ENCODE assay signal across 13 cellular contexts in genomic region chr6:137216106-137216505, GRCh38. TPM values are rescaled to one million over a fixed set of nuclear protein-coding genes. Genes with fewer than 3 reads are reported as not detected.
DNase-seq lines count a peak whose midpoint lies in the region; ATAC-seq and TF ChIP-seq lines count a peak whose summit lies in the region.
"Had no signal": no experiment of that assay in that cellular context is flagged by ENCODE, and none has a peak within 500 bp of the region (broad histone marks: within the 10 kb centered on the region; RNA-seq: fewer than 3 reads in every experiment).

No MANE protein-coding gene starts in this region.

- no peaks in the 10 kb centered on the region for H3K9me3 Mint-ChIP-seq in activated B cell treated with CpG ODN at 0.5 μM for 24 hours

- in situ Hi-C loops in GM13976 (cut with MboI; ENCODE audit: low sequenced_read_pairs, unreplicated experiment) = no loop called here
- in situ Hi-C loops in G401 (cut with HindIII; ENCODE audit: low sequenced_read_pairs) = no loop called here

- H3K36me3 ChIP-seq in GM06990 (ENCODE audit: control insufficient read depth, insufficient read depth, low read length) = no peaks in the 10 kb centered on the region; the same call in 1 of the 2 replicates
- H3K36me3 ChIP-seq in smooth muscle cell (ENCODE audit: low read depth) = no peaks in the 10 kb centered on the region

- peak overlapping the region; percentile 96 for H3K27ac ChIP-seq in smooth muscle cell (ENCODE audit: low read depth)

- H2AFZ ChIP-seq in smooth muscle cell (ENCODE audit: low read depth) = no peak overlapping the region

- H3F3A ChIP-seq in smooth muscle cell (ENCODE audit: low read depth) = no peaks in the 10 kb centered on the region

- H4K20me1 ChIP-seq in smooth muscle cell (ENCODE audit: low read depth) = peaks cover 73% of the 10 kb centered on the region

- H3K4me3 ChIP-seq in GM06990 (replicated peaks; ENCODE audit: low read depth, low read length) = peak overlapping the region; percentile 90
- H3K4me3 ChIP-seq in smooth muscle cell = peak overlapping the region; percentile 81

- H3K4me3 Mint-ChIP-seq in activated B cell treated with CpG ODN at 0.5 μM for 24 hours = peak overlapping the region; percentile 99

- H3K79me2 ChIP-seq in smooth muscle cell (ENCODE audit: low read depth) = peaks cover 78% of the 10 kb centered on the region

- H3K4me1 ChIP-seq in smooth muscle cell (ENCODE audit: low read depth) = peaks cover 13% of the 10 kb centered on the region

- no peak for TF ChIP-seq CTCF in GM06990 (IDR thresholded peaks at IDR 0.05; ENCODE audit: insufficient read depth, low read length, poor library complexity, severe bottlenecking)
- TF ChIP-seq CTCF in activated B cell treated with CpG ODN at 0.5 μM for 24 hours (IDR thresholded peaks at IDR 0.05) = no peak
- TF ChIP-seq CTCF in smooth muscle cell (IDR thresholded peaks at IDR 0.05; ENCODE audit: borderline replicate concordance, insufficient read depth, poor library complexity, severe bottlenecking) = no peak
- TF ChIP-seq CTCF in GM13976 (IDR thresholded peaks at IDR 0.05; ENCODE audit: borderline replicate concordance, control extremely low read depth, extremely low read depth, insufficient read depth, missing control alignments) = no peak

- H3K27me3 Mint-ChIP-seq in activated B cell treated with CpG ODN at 0.5 μM for 24 hours = no peaks in the 10 kb centered on the region

- intact Hi-C loops in activated B cell treated with CpG ODN at 0.5 μM for 24 hours (cut with micrococcal nuclease) = loop anchor here (5.0 kb wide), 2 partner anchors 49 to 1719 kb away; partner anchors contain the start of gene AHI1

- no peak overlapping the region for H3K27ac Mint-ChIP-seq in activated B cell treated with CpG ODN at 0.5 μM for 24 hours

- DNase-seq in GM06990 (ENCODE audit: extremely low read depth, insufficient read length) = no peak
- DNase-seq in activated B cell treated with CpG ODN at 0.5 μM for 24 hours = no peak
- DNase-seq in iris pigment epithelial cell (ENCODE audit: low read depth) = peak; percentile 45
- no peak for DNase-seq in smooth muscle cell (lab: John Stamatoyannopoulos, UW; ENCODE audit: unreplicated experiment)
- no peak for DNase-seq in GM13976 (ENCODE audit: low spot score)
- no peak for DNase-seq in NOMO-1 treated with DMSO at 0.1 percent for 48 hours (lab: John Stamatoyannopoulos, UW; ENCODE audit: unreplicated experiment)
- no peak for DNase-seq in G401 (ENCODE audit: low spot score)
- DNase-seq in cerebellar cortex (ENCODE audit: low spot score) = no peak
- DNase-seq: activated CD4-positive, alpha-beta T cell treated with anti-CD3 and anti-CD28 coated beads, Interleukin-2, amount 50 U/mL, for 1 hour; NCI-H2029; SHP77 had no signal

- H3K9me3 ChIP-seq in smooth muscle cell (replicated peaks; ENCODE audit: low read depth) = no peaks in the 10 kb centered on the region

- H3K27me3 ChIP-seq in GM06990 (replicated peaks; ENCODE audit: control insufficient read depth, insufficient read depth, low read length) (no peaks in the 10 kb centered on the region), smooth muscle cell (ENCODE audit: low read depth) (no peaks in the 10 kb centered on the region)

- peaks cover 85% of the 10 kb centered on the region for H3K4me1 Mint-ChIP-seq in activated B cell treated with CpG ODN at 0.5 μM for 24 hours

- H3K9ac ChIP-seq in smooth muscle cell (ENCODE audit: low read depth) = no peak overlapping the region

- ATAC-seq in activated B cell treated with CpG ODN at 0.5 μM for 24 hours (ENCODE audit: low read depth) = no peak
- ATAC-seq: HCT116 had no signal

- peaks cover 36% of the 10 kb centered on the region for H3K36me3 Mint-ChIP-seq in activated B cell treated with CpG ODN at 0.5 μM for 24 hours (ENCODE audit: low read depth)

- CTCF ChIA-PET in activated B cell treated with CpG ODN at 0.5 μM for 24 hours (lab: Charles Lee) = interaction anchor here (1.6 to 2.5 kb wide), 2 partner anchors 51 to 122 kb away, joined by 5 to 7 read pairs; no protein-coding TSS in a partner anchor

- peak overlapping the region; percentile 87 for H3K4me2 ChIP-seq in smooth muscle cell

- POLR2A ChIA-PET in activated B cell treated with CpG ODN at 0.5 μM for 24 hours (lab: Charles Lee) = interaction anchor here (1.1 to 1.4 kb wide), 4 partner anchors 40 to 113 kb away, joined by 3 to 5 read pairs (median 3); no protein-coding TSS in a partner anchor

RNA-seq across cellular contexts. Expression of gene IFNGR1, which starts 3.1 kb away (rescaled TPM):
- total RNA-seq in activated B cell treated with CpG ODN at 0.5 μM for 24 hours (60.5 and 65.6 TPM in 2 replicates), smooth muscle cell (83.7 and 88.3 TPM in 2 replicates)
- 51.1 and 61.1 TPM in 2 replicates for polyA plus RNA-seq in smooth muscle cell
- 10.5 and 29.8 TPM in 2 replicates for total RNA-seq in G401 (2014; rRNA removed; shearing (Covaris generic))

RNA-seq across cellular contexts. Expression of gene IL22RA2, which starts 42.7 kb away (rescaled TPM):
- total RNA-seq in activated B cell treated with CpG ODN at 0.5 μM for 24 hours = not detected in 2 replicates
- not detected in 2 replicates for total RNA-seq in smooth muscle cell
- not detected in 2 replicates for polyA plus RNA-seq in smooth muscle cell
- total RNA-seq in G401 (2014; rRNA removed; shearing (Covaris generic)) = not detected in 2 replicates
- total RNA-seq: pulmonary artery endothelial cell had no signal
